10 cellular contexts compared by ENCODE assay signal in genomic region chr20:49711331-49711987, GRCh38. TPM values are rescaled to one million over a fixed set of nuclear protein-coding genes. Genes with fewer than 3 reads are reported as not detected.
DNase-seq lines count a peak whose midpoint lies in the region; ATAC-seq, FAIRE-seq and TF ChIP-seq lines count a peak whose summit lies in the region.
"Had no signal": no experiment of that assay in that cellular context is flagged by ENCODE, and none has a peak within 500 bp of the region (broad histone marks: within the 10 kb centered on the region; RNA-seq: fewer than 3 reads in every experiment).

No MANE protein-coding gene starts in this region.

- peaks cover 16 to 18% of the 10 kb centered on the region in 2 donors for H3K4me1 ChIP-seq in kidney (ENCODE audit: control insufficient read depth in 1 of 2, insufficient read depth in 1 of 2, low read depth in 1 of 2, low read length in 2 of 2)
- peaks cover 33% of the 10 kb centered on the region for H3K4me1 ChIP-seq in testis

- CTCF ChIA-PET in activated CD8-positive, alpha-beta memory T cell treated with anti-CD3 and anti-CD28 coated beads, Interleukin-2, amount 10 ng/mL, durations not matched to agents 7 days and 5 days (lab: Charles Lee), result interaction anchor here (1.0 kb wide), 3 partner anchors 18 to 174 kb away, joined by 3 read pairs; no protein-coding TSS in a partner anchor

- no peak overlapping the region for H3K27ac Mint-ChIP-seq in activated CD8-positive, alpha-beta memory T cell treated with anti-CD3 and anti-CD28 coated beads, Interleukin-2, amount 10 ng/mL, durations not matched to agents 7 days and 5 days
- no peak overlapping the region for H3K27ac Mint-ChIP-seq in activated naive CD8-positive, alpha-beta T cell treated with anti-CD3 and anti-CD28 coated beads for 36 hours

- no peak for DNase-seq in activated CD8-positive, alpha-beta memory T cell treated with anti-CD3 and anti-CD28 coated beads, Interleukin-2, amount 10 ng/mL, durations not matched to agents 7 days and 5 days
- no peak for DNase-seq in activated CD8-positive, alpha-beta memory T cell treated with anti-CD3 and anti-CD28 coated beads, Interleukin-2, amount 50 U/mL, for 48 hours
- no peak for DNase-seq in activated naive CD8-positive, alpha-beta T cell treated with anti-CD3 and anti-CD28 coated beads for 36 hours
- DNase-seq in kidney, result no peak
- DNase-seq in testis, result no peak
- DNase-seq in HPDE6-E6E7 (ENCODE audit: extremely low spot score), result no peak
- DNase-seq in SIG-M5 (lab: John Stamatoyannopoulos, UW), result no peak

- TF ChIP-seq POLR2A in testis (IDR thresholded peaks at IDR 0.05), result no peak

- peaks cover 17% of the 10 kb centered on the region for H3K36me3 Mint-ChIP-seq in activated CD8-positive, alpha-beta memory T cell treated with anti-CD3 and anti-CD28 coated beads, Interleukin-2, amount 10 ng/mL, durations not matched to agents 7 days and 5 days
- peaks cover 15% of the 10 kb centered on the region for H3K36me3 Mint-ChIP-seq in activated naive CD8-positive, alpha-beta T cell treated with anti-CD3 and anti-CD28 coated beads for 36 hours

- TF ChIP-seq CTCF in kidney (IDR thresholded peaks at IDR 0.05; ENCODE audit: borderline replicate concordance, extremely low read depth, insufficient read depth) (no peak), testis (IDR thresholded peaks at IDR 0.05) (no peak)

- H3K27ac ChIP-seq in kidney (ENCODE audit: low read depth in 2 of 2, low read length in 2 of 2) (peak overlapping the region; percentile 87 to 88), testis (peak overlapping the region; percentile 89 to 96)
- H3K27ac ChIP-seq: C4-2B had no signal

- no peaks in the 10 kb centered on the region for H3K27me3 ChIP-seq in testis
- H3K27me3 ChIP-seq: tibial nerve had no signal

- peak overlapping the region; percentile 69 to 73 for H3K4me3 ChIP-seq in kidney (ENCODE audit: low read length in 2 of 2)
- peak overlapping the region in 1 of 2 donors; percentile 96 for H3K4me3 ChIP-seq in testis

- peak overlapping the region; percentile 25 to 87 for H3K9ac ChIP-seq in kidney (ENCODE audit: low read length in 2 of 2)

- 28 to 31% methylated on average over 3 of the region's 3 CpGs for WGBS in testis, 2 donors

- intact Hi-C loops in kidney (cut with DNase I), result no loop called here
- intact Hi-C loops in testis (cut with DNase I; ENCODE audit: low total_unique reads), result no loop called here

- H3K36me3 ChIP-seq in kidney (ENCODE audit: control insufficient read depth in 1 of 2, insufficient read depth in 2 of 2, low read length in 2 of 2) (no peaks in the 10 kb centered on the region), testis (ENCODE audit: low read depth, missing control alignments) (no peaks in the 10 kb centered on the region)
- H3K36me3 ChIP-seq: tibial nerve had no signal

- H3K9me3 ChIP-seq in kidney (ENCODE audit: control insufficient read depth in 1 of 2, low read length in 2 of 2) (no peaks in the 10 kb centered on the region), testis (no peaks in the 10 kb centered on the region)
- H3K9me3 ChIP-seq: tibial nerve had no signal

- no peaks in the 10 kb centered on the region for H3K9me3 Mint-ChIP-seq in activated CD8-positive, alpha-beta memory T cell treated with anti-CD3 and anti-CD28 coated beads, Interleukin-2, amount 10 ng/mL, durations not matched to agents 7 days and 5 days (ENCODE audit: low read depth)
- H3K9me3 Mint-ChIP-seq in activated naive CD8-positive, alpha-beta T cell treated with anti-CD3 and anti-CD28 coated beads for 36 hours, result no peaks in the 10 kb centered on the region

- no peak for FAIRE-seq in kidney (lab: Jason Lieb, UNC)

- H3K27me3 Mint-ChIP-seq in activated CD8-positive, alpha-beta memory T cell treated with anti-CD3 and anti-CD28 coated beads, Interleukin-2, amount 10 ng/mL, durations not matched to agents 7 days and 5 days, result no peaks in the 10 kb centered on the region
- H3K27me3 Mint-ChIP-seq in activated naive CD8-positive, alpha-beta T cell treated with anti-CD3 and anti-CD28 coated beads for 36 hours, result no peaks in the 10 kb centered on the region

- peak overlapping the region; percentile 82 for H3K4me3 Mint-ChIP-seq in activated CD8-positive, alpha-beta memory T cell treated with anti-CD3 and anti-CD28 coated beads, Interleukin-2, amount 10 ng/mL, durations not matched to agents 7 days and 5 days
- H3K4me3 Mint-ChIP-seq in activated naive CD8-positive, alpha-beta T cell treated with anti-CD3 and anti-CD28 coated beads for 36 hours, result peak overlapping the region; percentile 94

- H3K4me1 Mint-ChIP-seq in activated CD8-positive, alpha-beta memory T cell treated with anti-CD3 and anti-CD28 coated beads, Interleukin-2, amount 10 ng/mL, durations not matched to agents 7 days and 5 days, result peaks cover 58% of the 10 kb centered on the region
- peaks cover 42% of the 10 kb centered on the region for H3K4me1 Mint-ChIP-seq in activated naive CD8-positive, alpha-beta T cell treated with anti-CD3 and anti-CD28 coated beads for 36 hours

- no peak for ATAC-seq in activated CD8-positive, alpha-beta memory T cell treated with anti-CD3 and anti-CD28 coated beads, Interleukin-2, amount 10 ng/mL, durations not matched to agents 7 days and 5 days
- ATAC-seq in HG03571 (IDR thresholded peaks at IDR 0.05; ENCODE audit: unreplicated experiment), result no peak

RNA-seq across cellular contexts. Expression of gene B4GALT5, which starts 2.2 kb away (rescaled TPM):
- 10 to 100 TPM; 28.1 to 30.9 TPM for total RNA-seq in activated CD8-positive, alpha-beta memory T cell treated with anti-CD3 and anti-CD28 coated beads, Interleukin-2, amount 10 ng/mL, durations not matched to agents 7 days and 5 days
- total RNA-seq in activated naive CD8-positive, alpha-beta T cell treated with anti-CD3 and anti-CD28 coated beads for 36 hours, result 10 to 100 TPM; 22.4 to 23.3 TPM
- 73.3 TPM for total RNA-seq in kidney
- polyA plus RNA-seq in kidney (ENCODE audit: insufficient read depth, low read depth, low replicate concordance), result 21.4 TPM
- total RNA-seq in testis, result 10 to 100 TPM; 63.4 to 69.7 TPM
- 56.9 TPM for polyA plus RNA-seq in testis (ENCODE audit: insufficient read depth, low read depth, low replicate concordance)
